ENCODE assay signal across 18 cellular contexts in the genomic region with DNA sequence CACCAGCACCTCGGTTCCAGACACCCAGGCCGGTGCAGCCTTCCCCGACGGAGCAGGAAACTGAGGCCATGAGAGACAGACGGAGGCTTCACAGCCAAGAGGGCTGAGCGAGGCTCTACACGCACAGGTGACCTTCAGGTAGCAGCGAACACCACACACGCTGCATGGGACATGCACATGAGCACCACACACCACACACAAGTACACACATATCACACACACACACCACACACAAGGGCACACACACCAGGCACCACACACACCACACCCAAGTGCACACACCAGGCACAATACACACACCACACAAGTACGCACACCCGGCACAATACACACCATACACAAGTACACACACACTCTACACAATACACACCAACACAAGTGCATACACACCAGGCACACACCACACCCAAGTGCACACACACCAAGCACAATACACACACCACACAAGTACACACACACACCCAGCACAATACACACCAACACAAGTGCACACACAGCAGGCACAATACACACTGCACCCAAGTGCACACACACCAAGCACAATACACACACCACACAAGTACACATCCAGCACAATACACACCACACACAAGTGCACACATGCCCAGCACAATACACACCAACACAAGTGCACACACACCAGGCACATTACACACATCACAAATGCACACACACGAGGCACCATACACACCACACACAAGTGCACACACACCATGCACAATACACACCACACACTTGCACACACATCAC. TPM values are rescaled to one million over a fixed set of nuclear protein-coding genes. Genes with fewer than 3 reads are reported as not detected.
DNase-seq lines count a peak whose midpoint lies in the region; ATAC-seq, FAIRE-seq and TF ChIP-seq lines count a peak whose summit lies in the region.
"Had no signal": no experiment of that assay in that cellular context is flagged by ENCODE, and none has a peak within 500 bp of the region (broad histone marks: within the 10 kb centered on the region; RNA-seq: fewer than 3 reads in every experiment).

No MANE protein-coding gene starts in this region.

- TF ChIP-seq POLR2A in HepG2 (IDR thresholded peaks at IDR 0.05; ENCODE audit: insufficient read depth in 1 of 2, low read depth in 2 of 2, low read length in 2 of 2) = no peak
- no peak for TF ChIP-seq POLR2A in right lobe of liver (IDR thresholded peaks at IDR 0.05)
- no peak for TF ChIP-seq POLR2A in K562 (conservative IDR thresholded peaks at IDR 0.05)
- no peak for TF ChIP-seq POLR2A in GM12892 (IDR thresholded peaks at IDR 0.05; ENCODE audit: low read depth, low read length)

- TF ChIP-seq CTCF in HepG2 (CRISPR knock-in tag; IDR thresholded peaks at IDR 0.05) (no peak), right lobe of liver (IDR thresholded peaks at IDR 0.05) (no peak), K562 (IDR thresholded peaks at IDR 0.05 in 2 of 3, conservative IDR thresholded peaks at IDR 0.05 in 1 of 3; ENCODE audit: insufficient read depth in 2 of 3, low read depth in 1 of 3, low read length in 3 of 3) (no peak), neural progenitor cell (IDR thresholded peaks at IDR 0.05) (no peak), OCI-LY7 (conservative IDR thresholded peaks at IDR 0.05; ENCODE audit: low read length) (no peak)

- no peaks in the 10 kb centered on the region for H3F3A ChIP-seq in neural progenitor cell (ENCODE audit: low read depth)

- H3K4me3 ChIP-seq in HepG2 (replicated peaks in 1 of 3; ENCODE audit: insufficient read depth in 1 of 3, low read depth in 2 of 3, low read length in 3 of 3) = no peak overlapping the region
- H3K4me3 ChIP-seq in right lobe of liver = no peak overlapping the region
- H3K4me3 ChIP-seq in K562 = no peak overlapping the region
- no peak overlapping the region for H3K4me3 ChIP-seq in neural progenitor cell
- no peak overlapping the region for H3K4me3 ChIP-seq in OCI-LY7 (ENCODE audit: low read depth, low read length, poor library complexity, severe bottlenecking)

- WGBS in HepG2 (ENCODE audit: low lambda C conversion rate) = 55% methylated on average over 12 of the region's 12 CpGs
- 50% methylated on average over 1 of the region's 12 CpGs for whole genome bisulfite sequencing in right lobe of liver (ENCODE audit: insufficient coverage, low coverage, low lambda C conversion rate, missing lambda C conversion rate)
- 45% methylated on average over 12 of the region's 12 CpGs for WGBS in K562 (ENCODE audit: insufficient coverage, low coverage, missing lambda C conversion rate)

- H3K9me3 Mint-ChIP-seq in neural progenitor cell = peaks cover 7% of the 10 kb centered on the region
- H3K9me3 Mint-ChIP-seq: CD8-positive, alpha-beta memory T cell had no signal

- H3K9me2 ChIP-seq in OCI-LY7 (ENCODE audit: insufficient read depth, low read length) = no peaks in the 10 kb centered on the region
- H3K9me2 ChIP-seq: SK-N-SH had no signal

- peaks cover 2% of the 10 kb centered on the region for H3K36me3 Mint-ChIP-seq in neural progenitor cell
- H3K36me3 Mint-ChIP-seq: CD8-positive, alpha-beta memory T cell had no signal

- POLR2A ChIA-PET in HepG2 (lab: Yijun Ruan, JAX) (no interaction called here), K562 (lab: Yijun Ruan, JAX) (no interaction called here), OCI-LY7 (lab: Charles Lee) (no interaction called here)

- H3K27me3 ChIP-seq in HepG2 (ENCODE audit: control insufficient read depth in 1 of 2, insufficient read depth in 2 of 2, low read length in 2 of 2) = peaks cover 3 to 55% of the 10 kb centered on the region in 2 experiments
- no peaks in the 10 kb centered on the region for H3K27me3 ChIP-seq in right lobe of liver
- H3K27me3 ChIP-seq in K562 (ENCODE audit: control insufficient read depth in 2 of 2, insufficient read depth in 2 of 2, low read length in 2 of 2) = peaks cover 0 to 13% of the 10 kb centered on the region in 2 experiments; a peak in 2 of 5 replicates
- no peaks in the 10 kb centered on the region for H3K27me3 ChIP-seq in neural progenitor cell

- intact Hi-C loops in HepG2 (cut with micrococcal nuclease; ENCODE audit: unreplicated experiment) = no loop called here
- intact Hi-C loops in right lobe of liver (cut with DNase I) = no loop called here
- intact Hi-C loops in K562 (cut with micrococcal nuclease) = no loop called here
- intact Hi-C loops in OCI-LY7 (cut with micrococcal nuclease; ENCODE audit: unreplicated experiment) = no loop called here

- peak overlapping the region; percentile 66 for H3K4me3 Mint-ChIP-seq in neural progenitor cell
- H3K4me3 Mint-ChIP-seq: CD8-positive, alpha-beta memory T cell had no signal

- ATAC-seq in HepG2 = no peak
- no peak for ATAC-seq in right lobe of liver
- ATAC-seq in K562 = no peak

- CTCF ChIA-PET in HepG2 (lab: Yijun Ruan, JAX; ENCODE audit: low intra/inter-chr PET ratio, low total read pairs) = no interaction called here
- CTCF ChIA-PET in K562 (lab: Yijun Ruan, JAX; ENCODE audit: low intra/inter-chr PET ratio) = no interaction called here
- CTCF ChIA-PET in OCI-LY7 (lab: Charles Lee; ENCODE audit: unreplicated experiment) = no interaction called here

- H2AFZ ChIP-seq in HepG2 (ENCODE audit: low read length) = no peak overlapping the region
- no peak overlapping the region for H2AFZ ChIP-seq in K562 (ENCODE audit: low read depth, low read length)
- no peak overlapping the region for H2AFZ ChIP-seq in neural progenitor cell (replicated peaks)
- H2AFZ ChIP-seq in OCI-LY7 (ENCODE audit: low read length) = no peak overlapping the region

- H3K4me2 ChIP-seq in HepG2 (ENCODE audit: low read depth, low read length) (no peak overlapping the region), K562 (ENCODE audit: insufficient read depth, low read length) (no peak overlapping the region), neural progenitor cell (no peak overlapping the region), OCI-LY7 (ENCODE audit: low read length) (no peak overlapping the region)
- H3K4me2 ChIP-seq: SK-N-SH had no signal

- in situ Hi-C loops in HepG2 (cut with HindIII; ENCODE audit: extremely low pct_ligation_motif_present, low pct_unique_long_range_greater_than_20kb) = no loop called here
- in situ Hi-C loops in K562 (cut with MboI) = no loop called here

- H3K9me3 ChIP-seq in HepG2 (ENCODE audit: low read length) (no peaks in the 10 kb centered on the region), right lobe of liver (no peaks in the 10 kb centered on the region), K562 (replicated peaks; ENCODE audit: control insufficient read depth, insufficient read depth, low read depth, low read length) (no peaks in the 10 kb centered on the region), neural progenitor cell (ENCODE audit: low read depth) (no peaks in the 10 kb centered on the region), OCI-LY7 (ENCODE audit: low read length) (no peaks in the 10 kb centered on the region)
- H3K9me3 ChIP-seq: SK-N-SH had no signal

- H4K20me1 ChIP-seq in HepG2 (ENCODE audit: insufficient read depth, low read length) = no peaks in the 10 kb centered on the region
- peaks cover 6% of the 10 kb centered on the region; the same call in 1 of the 2 replicates for H4K20me1 ChIP-seq in K562 (replicated peaks; ENCODE audit: control insufficient read depth, insufficient read depth, low read length)
- no peaks in the 10 kb centered on the region for H4K20me1 ChIP-seq in neural progenitor cell (ENCODE audit: low read depth)
- no peaks in the 10 kb centered on the region for H4K20me1 ChIP-seq in OCI-LY7 (ENCODE audit: insufficient read depth, low read length)

- H3K27ac ChIP-seq in HepG2 (ENCODE audit: extremely low read length, insufficient read depth, low read length) (no peak overlapping the region), right lobe of liver (no peak overlapping the region), K562 (ENCODE audit: extremely low read depth, low read depth, low read length) (no peak overlapping the region; the same call in 2 of the 3 replicates), neural progenitor cell (no peak overlapping the region), OCI-LY7 (ENCODE audit: low read depth, low read length, poor library complexity, severe bottlenecking) (no peak overlapping the region)
- H3K27ac ChIP-seq: HL-60 had no signal

- BruUV-seq in HepG2 (replicated peaks; lab: Mats Ljungman, UMichigan) = no TSS peak
- BruUV-seq in K562 (replicated peaks; lab: Mats Ljungman, UMichigan) = no TSS peak
- BruUV-seq in OCI-LY7 (replicated peaks; lab: Mats Ljungman, UMichigan) = no TSS peak

- H3K9me1 ChIP-seq in K562 (ENCODE audit: control insufficient read depth, insufficient read depth, low read length) = no peaks in the 10 kb centered on the region

- no peak for TF ChIP-seq RAD21 in HepG2 (CRISPR knock-in tag; IDR thresholded peaks at IDR 0.05)
- no peak for TF ChIP-seq RAD21 in K562 (CRISPR knock-in tag; conservative IDR thresholded peaks at IDR 0.05 in 1 of 2, IDR thresholded peaks at IDR 0.05 in 1 of 2)

- no peak for TF ChIP-seq EP300 in HepG2 (IDR thresholded peaks at IDR 0.05; ENCODE audit: low read depth in 2 of 2, low read length in 2 of 2)
- no peak for TF ChIP-seq EP300 in HepG2 (CRISPR knock-in tag; IDR thresholded peaks at IDR 0.05; ENCODE audit: borderline replicate concordance)
- no peak for TF ChIP-seq EP300 in K562 (IDR thresholded peaks at IDR 0.05; ENCODE audit: low read length)

- DNase-seq in HepG2 (ENCODE audit: low spot score) (no peak), right lobe of liver (no peak), K562 (ENCODE audit: extremely low read depth in 1 of 4, low spot score in 3 of 4) (no peak), neural progenitor cell (ENCODE audit: low spot score) (no peak), inferior parietal cortex (ENCODE audit: extremely low spot score) (no peak), OCI-LY7 (ENCODE audit: low spot score) (no peak), GM12892 (ENCODE audit: insufficient read length) (no peak)
- DNase-seq in stimulated activated CD4-positive, alpha-beta T cell treated with anti-CD3 and anti-CD28 coated beads, Interleukin-2, amount 100 ng/mL, for 24 hours = no peak
- DNase-seq: H9, MM.1S, NCI-H1092 treated with DMSO at 0.1 percent for 48 hours, NCI-H146, NCI-H2029 treated with DMSO at 0.1 percent for 48 hours, SHP77 had no signal

- no peaks in the 10 kb centered on the region for H3K36me3 ChIP-seq in HepG2 (replicated peaks in 1 of 2; ENCODE audit: control insufficient read depth in 1 of 2, insufficient read depth in 2 of 2, low read length in 2 of 2)
- no peaks in the 10 kb centered on the region for H3K36me3 ChIP-seq in right lobe of liver
- H3K36me3 ChIP-seq in K562 (ENCODE audit: control insufficient read depth, insufficient read depth, low read length) = no peaks in the 10 kb centered on the region
- H3K36me3 ChIP-seq in neural progenitor cell = no peaks in the 10 kb centered on the region
- H3K36me3 ChIP-seq in OCI-LY7 (ENCODE audit: insufficient read depth, low read length) = no peaks in the 10 kb centered on the region

- peaks cover 17% of the 10 kb centered on the region for H3K4me1 Mint-ChIP-seq in neural progenitor cell

- H3K4me1 ChIP-seq in HepG2 (ENCODE audit: insufficient read depth, low read length) (no peaks in the 10 kb centered on the region), right lobe of liver (no peaks in the 10 kb centered on the region), K562 (replicated peaks in 1 of 2; ENCODE audit: control insufficient read depth in 2 of 2, insufficient read depth in 2 of 2, low read length in 2 of 2) (peaks cover 0 to 58% of the 10 kb centered on the region in 2 experiments; a peak in 2 of 5 replicates), neural progenitor cell (no peaks in the 10 kb centered on the region), OCI-LY7 (ENCODE audit: insufficient read depth, low read length, poor library complexity, severe bottlenecking) (peaks cover 13% of the 10 kb centered on the region)

- peak; percentile 67 for FAIRE-seq in HepG2 (lab: Jason Lieb, UNC)
- FAIRE-seq in K562 (lab: Jason Lieb, UNC) = peak; percentile 77
- no peak for FAIRE-seq in GM12892 (lab: Jason Lieb, UNC)
- FAIRE-seq: RCC 7860 had no signal

- H3K9ac ChIP-seq in HepG2 (ENCODE audit: insufficient read depth, low read depth, low read length) (no peak overlapping the region), K562 (ENCODE audit: insufficient read depth in 1 of 2, low read depth in 2 of 2, low read length in 2 of 2) (0 out of 4 replicates have a peak overlapping the region, but pooled peaks of 1 of the 2 experiments have one; percentile 3), neural progenitor cell (no peak overlapping the region)
- H3K9ac ChIP-seq: SK-N-SH had no signal

- H3K27me3 Mint-ChIP-seq in neural progenitor cell (ENCODE audit: insufficient read depth, low read depth) = peaks cover 12% of the 10 kb centered on the region
- H3K27me3 Mint-ChIP-seq: CD8-positive, alpha-beta memory T cell had no signal

- no peaks in the 10 kb centered on the region for H3K79me2 ChIP-seq in HepG2 (ENCODE audit: insufficient read depth, low read length)
- no peaks in the 10 kb centered on the region for H3K79me2 ChIP-seq in K562 (ENCODE audit: control insufficient read depth, insufficient read depth, low read length)
- H3K79me2 ChIP-seq in neural progenitor cell (ENCODE audit: low read depth) = no peaks in the 10 kb centered on the region
- H3K79me2 ChIP-seq in OCI-LY7 (ENCODE audit: insufficient read depth, low read depth, low read length) = no peaks in the 10 kb centered on the region

- H3K27ac Mint-ChIP-seq in neural progenitor cell = peak overlapping the region; percentile 7

RNA-seq across cellular contexts. Expression of a gene that starts 33.4 kb away (rescaled TPM):
- total RNA-seq in HepG2 (2016; rRNA removed; fragmentation: Illumina TruSeq; extraction: Trizol) (not detected in 2 replicates), right lobe of liver (1 to 10 TPM in 2 of 6 experiments, under 1 TPM in 4; 0.22 to 1.3 (median 0.37) TPM), K562 (2014; rRNA removed) (under 0.01 TPM in 1 of 2 replicates, not detected in the other), K562 (2014; rRNA removed; fragmentation: Illumina TruSeq; extraction: Trizol) (not detected in 2 replicates), K562 (2015; rRNA removed; fragmentation: Illumina TruSeq; extraction: Trizol) (not detected in 2 replicates), K562 (2021) (0.02 and 0.04 TPM in 2 replicates), neural progenitor cell (ENCODE audit: low replicate concordance) (0.02 and 0.03 TPM in 2 replicates), OCI-LY7 (2022) (0.02 TPM in 1 of 2 replicates, not detected in the other)
- not detected in 2 replicates for total RNA-seq in HepG2 (2016; cell fraction: cytosol; rRNA removed; fragmentation: Illumina TruSeq; extraction: Trizol; ENCODE audit: low read depth)
- total RNA-seq in HepG2 (2016; cell fraction: insoluble cytoplasmic fraction; rRNA removed; fragmentation: Illumina TruSeq; extraction: Trizol) = not detected in 2 replicates
- not detected in 2 replicates for total RNA-seq in HepG2 (2016; cell fraction: membrane; rRNA removed; fragmentation: Illumina TruSeq; extraction: Trizol)
- not detected in 2 replicates for total RNA-seq in HepG2 (2016; cell fraction: nucleus; rRNA removed; fragmentation: Illumina TruSeq; extraction: Trizol)
- polyA plus RNA-seq in HepG2 (2011; rRNA removed) (not detected in 2 replicates), K562 (2011; rRNA removed) (not detected in 2 replicates), K562 (2014; fragmentation: Illumina TruSeq; extraction: Trizol) (0.01 TPM in 1 of 2 replicates, not detected in the other), K562 (2014; fragmentation: Nextera tagmentation; extraction: Ambion mirVana) (not detected), K562 (2014; rRNA removed) (0.01 TPM in 1 of 2 replicates, not detected in the other)
- polyA plus RNA-seq in HepG2 (2011; cell fraction: cytosol; rRNA removed) = not detected in 2 replicates
- 0.02 TPM in 1 of 2 replicates, not detected in the other for polyA plus RNA-seq in HepG2 (2011; cell fraction: nucleus; rRNA removed)
- polyA plus RNA-seq in HepG2 (2012) = not detected in 2 replicates
- not detected in 2 replicates for polyA plus RNA-seq in HepG2 (2016; cell fraction: cytosol; fragmentation: Illumina TruSeq; extraction: Trizol; ENCODE audit: low read depth)
- not detected in 2 replicates for polyA plus RNA-seq in HepG2 (2016; cell fraction: insoluble cytoplasmic fraction; fragmentation: Illumina TruSeq; extraction: Trizol; ENCODE audit: low read depth)
- polyA plus RNA-seq in HepG2 (2016; cell fraction: membrane; fragmentation: Illumina TruSeq; extraction: Trizol; ENCODE audit: low read depth) = not detected in 2 replicates
- not detected in 2 replicates for polyA plus RNA-seq in HepG2 (2016; cell fraction: nucleus; fragmentation: Illumina TruSeq; extraction: Trizol; ENCODE audit: insufficient read depth, low read depth)
- polyA minus RNA-seq in HepG2 (2011; rRNA and poly(A)+ RNA removed; ENCODE audit: low replicate concordance) = not detected in 2 replicates
- polyA minus RNA-seq in HepG2 (2011; cell fraction: cytosol; rRNA and poly(A)+ RNA removed) = not detected in 2 replicates
- not detected in 2 replicates for polyA minus RNA-seq in HepG2 (2011; cell fraction: nucleus; rRNA and poly(A)+ RNA removed)
- 0.04 and 0.09 TPM in 2 replicates for total RNA-seq in K562 (2011; cell fraction: chromatin; rRNA removed; ENCODE audit: low replicate concordance)
- total RNA-seq in K562 (2011; cell fraction: nucleolus; rRNA removed) = 0.13 and 0.17 TPM in 2 replicates
- under 0.01 and 0.08 TPM in 2 replicates for total RNA-seq in K562 (2011; cell fraction: nucleoplasm; rRNA removed)
- under 0.01 and 0.01 TPM in 2 replicates for polyA plus RNA-seq in K562 (2011; cell fraction: cytosol; rRNA removed)
- polyA plus RNA-seq in K562 (2011; cell fraction: nucleus; rRNA removed) = 0.01 and 0.03 TPM in 2 replicates
- polyA plus RNA-seq in K562 (2012) = 0.01 TPM in 2 replicates
- polyA minus RNA-seq in K562 (2011; rRNA and poly(A)+ RNA removed) = under 0.01 and 0.04 TPM in 2 replicates
- polyA minus RNA-seq in K562 (2011; cell fraction: cytosol; rRNA and poly(A)+ RNA removed) = 0.09 and 0.10 TPM in 2 replicates
- polyA minus RNA-seq in K562 (2011; cell fraction: nucleus; rRNA and poly(A)+ RNA removed) = under 0.01 and 0.11 TPM in 2 replicates
- under 0.01 TPM in 1 of 2 replicates, not detected in the other for total RNA-seq in OCI-LY7 (2014; rRNA removed; shearing (Covaris generic))
- polyA plus RNA-seq in GM12892 (2012; ENCODE audit: missing spikeins) = 0.06 TPM
